9 cellular contexts compared by ENCODE assay signal in genomic region chr9:127204771-127205470, GRCh38. TPM values are rescaled to one million over a fixed set of nuclear protein-coding genes. Genes with fewer than 3 reads are reported as not detected.
DNase-seq lines count a peak whose midpoint lies in the region; ATAC-seq, FAIRE-seq and TF ChIP-seq lines count a peak whose summit lies in the region.
"Had no signal": no experiment of that assay in that cellular context is flagged by ENCODE, and none has a peak within 500 bp of the region (broad histone marks: within the 10 kb centered on the region; RNA-seq: fewer than 3 reads in every experiment).

No MANE protein-coding gene starts in this region.

- FAIRE-seq in D721Med (lab: Jason Lieb, UNC), result no peak
- no peak for FAIRE-seq in kidney (lab: Jason Lieb, UNC)

- no peaks in the 10 kb centered on the region for H3K4me1 ChIP-seq in kidney (ENCODE audit: control insufficient read depth in 1 of 2, insufficient read depth in 1 of 2, low read depth in 1 of 2, low read length in 2 of 2)
- H3K4me1 ChIP-seq in esophagus muscularis mucosa, result peaks cover 5 to 43% (median 29%) of the 10 kb centered on the region in 4 donors

- TF ChIP-seq POLR2A in esophagus muscularis mucosa (IDR thresholded peaks at IDR 0.05; ENCODE audit: low read depth), result no peak

- TF ChIP-seq EP300 in esophagus muscularis mucosa (IDR thresholded peaks at IDR 0.05), result no peak

- H3K27me3 ChIP-seq in WERI-Rb-1 (ENCODE audit: insufficient read depth, low read depth, severe bottlenecking) (no peaks in the 10 kb centered on the region), esophagus muscularis mucosa (no peaks in the 10 kb centered on the region)

- no peak for ATAC-seq in HG03135 (IDR thresholded peaks at IDR 0.05; ENCODE audit: unreplicated experiment)

- peak overlapping the region; percentile 73 for H3K27ac ChIP-seq in WERI-Rb-1
- no peak overlapping the region for H3K27ac ChIP-seq in kidney (ENCODE audit: low read depth in 2 of 2, low read length in 2 of 2)
- H3K27ac ChIP-seq in esophagus muscularis mucosa (replicated peaks in 1 of 4), result no peak overlapping the region

- H3K36me3 ChIP-seq in WERI-Rb-1 (no peaks in the 10 kb centered on the region), kidney (ENCODE audit: control insufficient read depth in 1 of 2, insufficient read depth in 2 of 2, low read length in 2 of 2) (peaks cover 0 to 1% of the 10 kb centered on the region in 2 donors), esophagus muscularis mucosa (peaks cover 0 to 5% (median 0%) of the 10 kb centered on the region in 4 donors)

- TF ChIP-seq CTCF in D721Med (IDR thresholded peaks at IDR 0.05; ENCODE audit: insufficient read depth, missing control alignments) (peak; percentile 56), WERI-Rb-1 (IDR thresholded peaks at IDR 0.05; ENCODE audit: low read depth, low read length) (peak; percentile 72), kidney (IDR thresholded peaks at IDR 0.05; ENCODE audit: borderline replicate concordance, extremely low read depth, insufficient read depth) (no peak), esophagus muscularis mucosa (IDR thresholded peaks at IDR 0.05) (peak in 1 of 3 experiments; percentile 19)

- H3K9me3 ChIP-seq in WERI-Rb-1 (ENCODE audit: severe bottlenecking) (no peaks in the 10 kb centered on the region), kidney (ENCODE audit: control insufficient read depth in 1 of 2, low read length in 2 of 2) (no peaks in the 10 kb centered on the region), esophagus muscularis mucosa (no peaks in the 10 kb centered on the region)

- no peak overlapping the region for H3K9ac ChIP-seq in kidney (ENCODE audit: low read length in 2 of 2)

- no peak for DNase-seq in D721Med (ENCODE audit: insufficient read length, low spot score)
- peak; percentile 58 to 71 for DNase-seq in Kasumi-1 (lab: John Stamatoyannopoulos, UW)
- peak; percentile 99 for DNase-seq in WERI-Rb-1
- peak; percentile 69 for DNase-seq in kidney
- DNase-seq in esophagus muscularis mucosa (ENCODE audit: extremely low spot score), result no peak
- no peak for DNase-seq in NCI-H1417 treated with DMSO at 0.1 percent for 48 hours (lab: John Stamatoyannopoulos, UW)
- DNase-seq in GOT3 (lab: John Stamatoyannopoulos, UW), result no peak
- DNase-seq: effector CD8-positive, alpha-beta T cell had no signal

- intact Hi-C loops in kidney (cut with DNase I), result no loop called here
- intact Hi-C loops in esophagus muscularis mucosa (cut with DNase I), result no loop called here

- 69% methylated on average over 7 of the region's 7 CpGs for WGBS in esophagus muscularis mucosa

- H3K4me3 ChIP-seq in WERI-Rb-1 (ENCODE audit: low read depth, low read length) (no peak overlapping the region), kidney (ENCODE audit: low read length in 2 of 2) (no peak overlapping the region), esophagus muscularis mucosa (no peak overlapping the region)

RNA-seq across cellular contexts. Expression of gene GARNL3, which starts 59.7 kb away (rescaled TPM):
- total RNA-seq in kidney, result 10.2 TPM
- 2.6 TPM for polyA plus RNA-seq in kidney (ENCODE audit: insufficient read depth, low read depth, low replicate concordance)
- total RNA-seq in esophagus muscularis mucosa, result 10 to 100 TPM in 3 of 4 donors, 1 to 10 TPM in 1; 8.9 to 17.9 (median 12.2) TPM

Comparison
In these comparisons a context has a peak if more than half of its experiments do, and no peak if none do; other contexts are left out.
1. DNase-seq: peak in Kasumi-1 (2 of 2), WERI-Rb-1 (single experiment) and kidney (single experiment); none in D721Med (single experiment), esophagus muscularis mucosa (single experiment), NCI-H1417 treated with DMSO at 0.1 percent for 48 hours (single experiment) and GOT3 (single experiment).